Comparison of ENCODE assay signal across 18 cellular contexts in genomic region chr6:74936886-74937285, GRCh38.
DNase-seq lines count a peak whose midpoint lies in the region; ATAC-seq and TF ChIP-seq lines count a peak whose summit lies in the region.
"Had no signal": no experiment of that assay in that cellular context is flagged by ENCODE, and none has a peak within 500 bp of the region (broad histone marks: within the 10 kb centered on the region; RNA-seq: fewer than 3 reads in every experiment).

No MANE protein-coding gene starts in this region.

- DNase-seq in AG20443 (ENCODE audit: low spot score) = peak; percentile 52
- peak; percentile 83 for DNase-seq in HS-5 (ENCODE audit: low read depth)
- peak; percentile 19 for DNase-seq in choroid plexus epithelial cell (ENCODE audit: low read depth)
- peak; percentile 81 for DNase-seq in kidney tubule cell (ENCODE audit: low spot score)
- DNase-seq in NCI-H1092 treated with DMSO at 0.1 percent for 48 hours (lab: John Stamatoyannopoulos, UW) = no peak
- no peak for DNase-seq in left cardiac atrium
- DNase-seq in NCI-H1092 (lab: John Stamatoyannopoulos, UW) = no peak
- DNase-seq: activated CD4-positive, alpha-beta T cell treated with anti-CD3 and anti-CD28 coated beads, Interleukin-2, amount 10 ng/mL, durations not matched to agents 24 days and 14 days; activated naive CD8-positive, alpha-beta T cell treated with anti-CD3 and anti-CD28 coated beads for 36 hours; DMS79 treated with DMSO at 0.1 percent for 48 hours; left lung; NCI-H187; NCI-H774; psoas muscle; stimulated activated CD4-positive, alpha-beta T cell treated with anti-CD3 and anti-CD28 coated beads, Interleukin-4, amount 100 ng/mL, for 1 hour; stimulated activated naive CD8-positive, alpha-beta T cell treated with anti-CD3 and anti-CD28 coated beads, Interleukin-15, amount 100 ng/mL, for 72 hours had no signal

- intact Hi-C loops in left cardiac atrium (cut with DNase I) = no loop called here

- ATAC-seq in GM18498 (IDR thresholded peaks at IDR 0.05; ENCODE audit: unreplicated experiment) = no peak
- ATAC-seq in left cardiac atrium = no peak
- ATAC-seq: left lung; psoas muscle; stimulated activated naive CD8-positive, alpha-beta T cell treated with anti-CD3 and anti-CD28 coated beads, Interleukin-15, amount 100 ng/mL, for 72 hours had no signal

- no peak overlapping the region for H3K4me3 ChIP-seq in choroid plexus epithelial cell (ENCODE audit: low read depth, low read length)
- H3K4me3 ChIP-seq: left lung, psoas muscle, tibial nerve had no signal

- no peak for TF ChIP-seq CTCF in choroid plexus epithelial cell (conservative IDR thresholded peaks at IDR 0.05; ENCODE audit: low read depth, low read length)

Comparison
In these comparisons a context has a peak if more than half of its experiments do, and no peak if none do; other contexts are left out.
1. DNase-seq: peak in AG20443 (single experiment), HS-5 (single experiment), choroid plexus epithelial cell (single experiment) and kidney tubule cell (single experiment); none in NCI-H1092 treated with DMSO at 0.1 percent for 48 hours (single experiment), left cardiac atrium (single experiment) and NCI-H1092 (single experiment).